8 cellular contexts compared by ENCODE assay signal in genomic region chr1:6490181-6491075, GRCh38. TPM values are rescaled to one million over a fixed set of nuclear protein-coding genes. Genes with fewer than 3 reads are reported as not detected.
DNase-seq lines count a peak whose midpoint lies in the region; ATAC-seq lines count a peak whose summit lies in the region.

No MANE protein-coding gene starts in this region.

- H3K4me3 Mint-ChIP-seq in activated CD8-positive, alpha-beta T cell treated with anti-CD3 and anti-CD28 coated beads, Interleukin-2, amount 10 ng/mL, durations not matched to agents 7 days and 5 days: peak overlapping the region; percentile 76
- H3K4me3 Mint-ChIP-seq in stimulated activated naive CD8-positive, alpha-beta T cell treated with anti-CD3 and anti-CD28 coated beads, Interleukin-15, amount 100 ng/mL, for 72 hours: peak overlapping the region; percentile 88 to 93

- peak overlapping the region; percentile 71 for H3K27ac Mint-ChIP-seq in activated CD8-positive, alpha-beta T cell treated with anti-CD3 and anti-CD28 coated beads, Interleukin-2, amount 10 ng/mL, durations not matched to agents 7 days and 5 days
- peak overlapping the region; percentile 69 to 90 for H3K27ac Mint-ChIP-seq in stimulated activated naive CD8-positive, alpha-beta T cell treated with anti-CD3 and anti-CD28 coated beads, Interleukin-15, amount 100 ng/mL, for 72 hours

- H3K9me3 ChIP-seq in mucosa of rectum (ENCODE audit: control insufficient read depth in 2 of 2, low read length in 2 of 2): no peaks in the 10 kb centered on the region

- H3K27ac ChIP-seq in mucosa of rectum (ENCODE audit: low read depth in 2 of 2, low read length in 2 of 2): peak overlapping the region; percentile 56 to 68

- in situ Hi-C loops in Caki2 (cut with HindIII; ENCODE audit: low pct_unique_long_range_greater_than_20kb, low sequenced_read_pairs): no loop called here

- H3K27me3 Mint-ChIP-seq in activated CD8-positive, alpha-beta T cell treated with anti-CD3 and anti-CD28 coated beads, Interleukin-2, amount 10 ng/mL, durations not matched to agents 7 days and 5 days (ENCODE audit: low read depth): peaks cover 17% of the 10 kb centered on the region
- H3K27me3 Mint-ChIP-seq in stimulated activated naive CD8-positive, alpha-beta T cell treated with anti-CD3 and anti-CD28 coated beads, Interleukin-15, amount 100 ng/mL, for 72 hours: peaks cover 31% of the 10 kb centered on the region

- peaks cover 4 to 7% of the 10 kb centered on the region in 2 donors for H3K27me3 ChIP-seq in mucosa of rectum (ENCODE audit: control insufficient read depth in 2 of 2, insufficient read depth in 2 of 2, low read length in 2 of 2)

- no peaks in the 10 kb centered on the region for H3K9me3 Mint-ChIP-seq in activated CD8-positive, alpha-beta T cell treated with anti-CD3 and anti-CD28 coated beads, Interleukin-2, amount 10 ng/mL, durations not matched to agents 7 days and 5 days (ENCODE audit: insufficient read depth)
- no peaks in the 10 kb centered on the region for H3K9me3 Mint-ChIP-seq in stimulated activated naive CD8-positive, alpha-beta T cell treated with anti-CD3 and anti-CD28 coated beads, Interleukin-15, amount 100 ng/mL, for 72 hours

- H3K4me1 Mint-ChIP-seq in activated CD8-positive, alpha-beta T cell treated with anti-CD3 and anti-CD28 coated beads, Interleukin-2, amount 10 ng/mL, durations not matched to agents 7 days and 5 days (ENCODE audit: low read depth): peaks cover 33% of the 10 kb centered on the region
- H3K4me1 Mint-ChIP-seq in stimulated activated naive CD8-positive, alpha-beta T cell treated with anti-CD3 and anti-CD28 coated beads, Interleukin-15, amount 100 ng/mL, for 72 hours: peaks cover 44% of the 10 kb centered on the region

- POLR2A ChIA-PET in activated CD8-positive, alpha-beta T cell treated with anti-CD3 and anti-CD28 coated beads, Interleukin-2, amount 10 ng/mL, durations not matched to agents 7 days and 5 days (lab: Charles Lee): interaction anchor here (0.6 to 1.8 kb wide), 15 partner anchors 9 to 244 kb away, joined by 3 to 7 read pairs (median 3); partner anchors contain the start of genes ACOT7, NOL9 and TAS1R1

- DNase-seq in Caki2 (ENCODE audit: low read depth): peak; percentile 74
- peak; percentile 41 to 77 for DNase-seq in NCI-H1930 (lab: John Stamatoyannopoulos, UW)
- peak; percentile 75 for DNase-seq in activated CD8-positive, alpha-beta T cell treated with anti-CD3 and anti-CD28 coated beads, Interleukin-2, amount 10 ng/mL, durations not matched to agents 7 days and 5 days
- peak; percentile 69 for DNase-seq in epidermal melanocyte (ENCODE audit: insufficient read length, low spot score)
- DNase-seq in stimulated activated naive CD8-positive, alpha-beta T cell treated with anti-CD3 and anti-CD28 coated beads, Interleukin-15, amount 100 ng/mL, for 72 hours: peak; percentile 69 to 83

- H3K36me3 ChIP-seq in mucosa of rectum (ENCODE audit: control insufficient read depth in 2 of 2, insufficient read depth in 2 of 2, low read length in 2 of 2): no peaks in the 10 kb centered on the region

- H3K4me1 ChIP-seq in mucosa of rectum (ENCODE audit: control insufficient read depth in 2 of 2, insufficient read depth in 2 of 2, low read length in 2 of 2): peaks cover 21 to 28% of the 10 kb centered on the region in 2 donors

- no peaks in the 10 kb centered on the region for H3K36me3 Mint-ChIP-seq in activated CD8-positive, alpha-beta T cell treated with anti-CD3 and anti-CD28 coated beads, Interleukin-2, amount 10 ng/mL, durations not matched to agents 7 days and 5 days (ENCODE audit: low read depth)

- H3K9ac ChIP-seq in mucosa of rectum (ENCODE audit: low read depth in 1 of 2, low read length in 2 of 2): peak overlapping the region; percentile 68 to 76

- CTCF ChIA-PET in activated CD8-positive, alpha-beta T cell treated with anti-CD3 and anti-CD28 coated beads, Interleukin-2, amount 10 ng/mL, durations not matched to agents 7 days and 5 days (lab: Charles Lee): interaction anchor here (0.6 to 6.8 kb wide), 28 partner anchors 9 to 211 kb away, joined by 3 to 60 read pairs (median 4); partner anchors contain the start of genes DNAJC11, NOL9, TAS1R1 and TNFRSF25

- peak; percentile 65 for ATAC-seq in GM21447 (IDR thresholded peaks at IDR 0.05; ENCODE audit: unreplicated experiment)
- peak; percentile 77 for ATAC-seq in activated CD8-positive, alpha-beta T cell treated with anti-CD3 and anti-CD28 coated beads, Interleukin-2, amount 10 ng/mL, durations not matched to agents 7 days and 5 days
- ATAC-seq in stimulated activated naive CD8-positive, alpha-beta T cell treated with anti-CD3 and anti-CD28 coated beads, Interleukin-15, amount 100 ng/mL, for 72 hours: peak; percentile 76
- ATAC-seq in HG02852 (IDR thresholded peaks at IDR 0.05; ENCODE audit: unreplicated experiment): no peak

- peak overlapping the region; percentile 78 to 79 for H3K4me3 ChIP-seq in mucosa of rectum (ENCODE audit: low read length in 2 of 2)

RNA-seq across cellular contexts. Expression of gene PLEKHG5, which starts 1.0 kb away (rescaled TPM):
- 3.3 and 4.9 TPM in 2 replicates for total RNA-seq in Caki2 (2014; rRNA removed; shearing (Covaris generic); ENCODE audit: low replicate concordance)
- 1 to 10 TPM; 2.2 to 2.8 TPM for total RNA-seq in activated CD8-positive, alpha-beta T cell treated with anti-CD3 and anti-CD28 coated beads, Interleukin-2, amount 10 ng/mL, durations not matched to agents 7 days and 5 days

RNA-seq across cellular contexts. Expression of gene TNFRSF25, which starts 24.5 kb away (rescaled TPM):
- 1.8 and 4.3 TPM in 2 replicates for total RNA-seq in Caki2 (2014; rRNA removed; shearing (Covaris generic); ENCODE audit: low replicate concordance)
- 10 to 100 TPM; 47.7 to 55.8 TPM for total RNA-seq in activated CD8-positive, alpha-beta T cell treated with anti-CD3 and anti-CD28 coated beads, Interleukin-2, amount 10 ng/mL, durations not matched to agents 7 days and 5 days
